1 cellular context compared by ENCODE assay signal in the genomic region with DNA sequence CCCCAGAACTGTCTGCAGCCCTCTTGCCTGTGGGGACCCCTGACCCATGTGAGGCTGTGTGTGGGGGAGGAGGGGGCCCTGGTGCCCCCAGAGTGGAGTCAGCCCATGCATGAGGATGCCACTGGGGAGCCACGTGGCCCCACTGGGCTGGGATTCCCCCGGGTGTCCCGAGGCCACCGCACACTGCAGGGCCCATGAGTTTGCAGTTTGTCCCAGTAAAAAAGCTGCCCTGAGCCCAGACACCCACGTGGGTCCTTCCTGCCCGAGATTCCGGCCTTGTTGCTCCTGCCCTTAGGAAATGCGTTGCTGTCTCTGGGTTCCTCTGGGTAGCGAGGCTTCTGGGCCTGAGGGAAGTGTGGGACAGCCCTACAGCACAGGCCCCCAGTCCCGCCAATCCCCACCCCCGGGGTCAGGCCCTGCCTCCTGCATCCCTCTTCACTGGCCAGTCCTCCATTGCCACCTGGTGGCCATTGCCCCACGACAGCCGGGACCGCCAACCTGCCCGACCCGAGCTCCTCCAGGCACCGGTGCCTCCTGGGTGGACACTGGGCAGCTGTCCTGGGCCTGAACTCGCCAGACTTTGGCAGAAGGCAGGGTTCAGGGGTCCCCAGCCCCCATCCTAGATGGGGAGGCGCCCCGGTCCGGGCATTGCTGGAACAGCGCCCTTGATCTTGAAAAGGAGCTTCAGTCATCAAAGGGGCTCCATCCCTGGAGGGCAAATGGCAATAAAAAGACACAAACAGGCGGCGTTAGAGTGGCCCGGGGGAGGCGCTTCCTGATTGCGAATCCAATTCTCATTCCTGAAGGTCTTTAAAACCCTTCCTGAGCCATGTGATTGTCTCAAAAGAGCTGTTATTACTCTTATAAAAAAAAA.
A peak's percentile ranks its signal among the peaks of the same experiment; 100 is the strongest.
TF ChIP-seq lines count a peak whose summit lies in the region.

No MANE protein-coding gene starts in this region.

TF ChIP-seq in H1, 55 proteins besides CTCF, POLR2A, EP300 and RAD21:
- TF ChIP-seq YY1 (IDR thresholded peaks at IDR 0.05; ENCODE audit: low read depth, low read length): 0 out of 2 replicates have a peak, but pooled peaks have one; percentile 31
- TF ChIP-seq, protein P1, sequence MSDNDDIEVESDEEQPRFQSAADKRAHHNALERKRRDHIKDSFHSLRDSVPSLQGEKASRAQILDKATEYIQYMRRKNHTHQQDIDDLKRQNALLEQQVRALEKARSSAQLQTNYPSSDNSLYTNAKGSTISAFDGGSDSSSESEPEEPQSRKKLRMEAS (IDR thresholded peaks at IDR 0.05): 0 out of 2 replicates have a peak, but pooled peaks have one; percentile 11
- no peak for TF ChIP-seq ASH2L (IDR thresholded peaks at IDR 0.05; ENCODE audit: low read length)
- peak; percentile 79; the same call in 1 of the 2 replicates for TF ChIP-seq GABPA (IDR thresholded peaks at IDR 0.05; ENCODE audit: borderline replicate concordance, insufficient read depth, low read length)
- no peak for TF ChIP-seq BCL11A (IDR thresholded peaks at IDR 0.05; ENCODE audit: low read depth in 2 of 2, low read length in 2 of 2)
- 0 out of 2 replicates have a peak, but pooled peaks have one; percentile 11 for TF ChIP-seq TCF12 (IDR thresholded peaks at IDR 0.05; ENCODE audit: low read depth, low read length)
- 0 out of 2 replicates have a peak, but pooled peaks have one; percentile 11 for TF ChIP-seq TEAD4 (IDR thresholded peaks at IDR 0.05; ENCODE audit: low read depth, low read length)
- TF ChIP-seq, protein P2, sequence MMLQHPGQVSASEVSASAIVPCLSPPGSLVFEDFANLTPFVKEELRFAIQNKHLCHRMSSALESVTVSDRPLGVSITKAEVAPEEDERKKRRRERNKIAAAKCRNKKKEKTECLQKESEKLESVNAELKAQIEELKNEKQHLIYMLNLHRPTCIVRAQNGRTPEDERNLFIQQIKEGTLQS (IDR thresholded peaks at IDR 0.05; ENCODE audit: insufficient read depth, low read depth, low read length): no peak
